In genomic region chr14:54565236-54566151, GRCh38 we compare ENCODE assay signal across 8 cellular contexts. TPM values are rescaled to one million over a fixed set of nuclear protein-coding genes. Genes with fewer than 3 reads are reported as not detected.
DNase-seq lines count a peak whose midpoint lies in the region; ATAC-seq, FAIRE-seq and TF ChIP-seq lines count a peak whose summit lies in the region.

No MANE protein-coding gene starts in this region.

- TF ChIP-seq POLR2A in transverse colon (IDR thresholded peaks at IDR 0.05) = peak; percentile 97

- 0 to 1% methylated on average over 83 to 86 of the region's 86 CpGs for WGBS in pancreas, 2 donors
- WGBS in transverse colon (ENCODE audit: low coverage in 1 of 2), 2 donors = 0% methylated on average over 5 to 76 of the region's 86 CpGs

- H3K79me2 ChIP-seq in KMS-11 (ENCODE audit: insufficient read depth, low read depth) = no peaks in the 10 kb centered on the region

- POLR2A ChIA-PET in activated naive CD8-positive, alpha-beta T cell treated with anti-CD3 and anti-CD28 coated beads, Interleukin-2, amount 10 ng/mL, durations not matched to agents 7 days and 5 days (lab: Charles Lee) = interaction anchor here (0.6 to 5.4 kb wide), 10 partner anchors 62 to 315 kb away, joined by 3 to 75 read pairs (median 7); partner anchors contain the start of gene GMFB

- H3K9ac ChIP-seq in KMS-11 = peak overlapping the region; percentile 60; the same call in 1 of the 2 replicates
- peak overlapping the region; percentile 65 for H3K9ac ChIP-seq in SK-N-MC (ENCODE audit: insufficient read length)

- no peak for FAIRE-seq in pancreas (lab: Jason Lieb, UNC)

- H3K9me3 ChIP-seq in SK-N-MC (ENCODE audit: low read depth, low read length) = no peaks in the 10 kb centered on the region
- no peaks in the 10 kb centered on the region for H3K9me3 ChIP-seq in pancreas
- no peaks in the 10 kb centered on the region for H3K9me3 ChIP-seq in transverse colon

- H3K27me3 ChIP-seq in KMS-11 (ENCODE audit: insufficient read depth, low read depth) = no peaks in the 10 kb centered on the region
- H3K27me3 ChIP-seq in pancreas = no peaks in the 10 kb centered on the region
- no peaks in the 10 kb centered on the region for H3K27me3 ChIP-seq in transverse colon

- no peaks in the 10 kb centered on the region for H3K36me3 Mint-ChIP-seq in activated naive CD8-positive, alpha-beta T cell treated with anti-CD3 and anti-CD28 coated beads, Interleukin-2, amount 10 ng/mL, durations not matched to agents 7 days and 5 days

- H3K4me3 ChIP-seq in KMS-11 (IDR thresholded peaks at IDR 0.05; ENCODE audit: insufficient read depth, low read depth, low read length) (no peak overlapping the region), SK-N-MC (peak overlapping the region; percentile 88), pancreas (peak overlapping the region; percentile 65 to 73 (median 66)), transverse colon (peak overlapping the region; percentile 51 to 77 (median 66))

- TF ChIP-seq CTCF in KMS-11 (conservative IDR thresholded peaks at IDR 0.05; ENCODE audit: low read depth, low read length) = 0 out of 2 replicates have a peak, but pooled peaks have one; percentile 19
- no peak for TF ChIP-seq CTCF in pancreas (IDR thresholded peaks at IDR 0.05)
- peak in 3 of 5 experiments; percentile 18 to 43 (median 42) for TF ChIP-seq CTCF in transverse colon (IDR thresholded peaks at IDR 0.05)

- DNase-seq in G401 (ENCODE audit: low spot score) (peak; percentile 86), SK-N-MC (ENCODE audit: low read depth, low spot score) (no peak), Right ventricle myocardium superior (peak; percentile 96), pancreas (peak; percentile 93 to 97 (median 96)), transverse colon (peak; percentile 94)
- peak; percentile 83 for DNase-seq in activated naive CD8-positive, alpha-beta T cell treated with anti-CD3 and anti-CD28 coated beads, Interleukin-2, amount 10 ng/mL, durations not matched to agents 7 days and 5 days

- H3K9me3 Mint-ChIP-seq in activated naive CD8-positive, alpha-beta T cell treated with anti-CD3 and anti-CD28 coated beads, Interleukin-2, amount 10 ng/mL, durations not matched to agents 7 days and 5 days = no peaks in the 10 kb centered on the region

- H3K36me3 ChIP-seq in KMS-11 (ENCODE audit: insufficient read depth) (no peaks in the 10 kb centered on the region), SK-N-MC (ENCODE audit: insufficient read depth, low read length) (no peaks in the 10 kb centered on the region), pancreas (no peaks in the 10 kb centered on the region), transverse colon (no peaks in the 10 kb centered on the region)

- H3K4me3 Mint-ChIP-seq in activated naive CD8-positive, alpha-beta T cell treated with anti-CD3 and anti-CD28 coated beads, Interleukin-2, amount 10 ng/mL, durations not matched to agents 7 days and 5 days = peak overlapping the region; percentile 87

- in situ Hi-C loops in G401 (cut with HindIII; ENCODE audit: low sequenced_read_pairs) = no loop called here
- in situ Hi-C loops in transverse colon (cut with MboI; ENCODE audit: low pct_ligation_motif_present in 1 of 4, low pct_unique_long_range_greater_than_20kb in 1 of 4, low sequenced_read_pairs in 3 of 4) = no loop called here

- H3K27me3 Mint-ChIP-seq in activated naive CD8-positive, alpha-beta T cell treated with anti-CD3 and anti-CD28 coated beads, Interleukin-2, amount 10 ng/mL, durations not matched to agents 7 days and 5 days = peaks cover 42% of the 10 kb centered on the region

- H4K20me1 ChIP-seq in KMS-11 (ENCODE audit: insufficient read depth) = no peaks in the 10 kb centered on the region

- H2AFZ ChIP-seq in KMS-11 (ENCODE audit: low read depth) = peak overlapping the region; percentile 88

- peak; percentile 59 for TF ChIP-seq EP300 in transverse colon (IDR thresholded peaks at IDR 0.05; ENCODE audit: low read depth)

- H3K4me1 Mint-ChIP-seq in activated naive CD8-positive, alpha-beta T cell treated with anti-CD3 and anti-CD28 coated beads, Interleukin-2, amount 10 ng/mL, durations not matched to agents 7 days and 5 days = peaks cover 11% of the 10 kb centered on the region

- H3K4me2 ChIP-seq in KMS-11 = peak overlapping the region; percentile 66

- intact Hi-C loops in Right ventricle myocardium superior (cut with DNase I) (loop anchor here (1.0 to 5.0 kb wide), 4 partner anchors 107 to 239 kb away; no protein-coding TSS in a partner anchor), pancreas (cut with DNase I) (loop anchor here in 1 of 3 donors (5.0 kb wide), 1 partner anchor 127 kb away; no protein-coding TSS in a partner anchor), transverse colon (cut with DNase I; ENCODE audit: low total_unique reads) (loop anchor here (1.0 to 5.0 kb wide), 3 partner anchors 107 to 208 kb away; no protein-coding TSS in a partner anchor)

- peak overlapping the region; percentile 67 for H3K27ac Mint-ChIP-seq in activated naive CD8-positive, alpha-beta T cell treated with anti-CD3 and anti-CD28 coated beads, Interleukin-2, amount 10 ng/mL, durations not matched to agents 7 days and 5 days

- ATAC-seq in GM21723 (IDR thresholded peaks at IDR 0.05; ENCODE audit: unreplicated experiment) = peak; percentile 50
- ATAC-seq in activated naive CD8-positive, alpha-beta T cell treated with anti-CD3 and anti-CD28 coated beads, Interleukin-2, amount 10 ng/mL, durations not matched to agents 7 days and 5 days (ENCODE audit: low read depth) = peak; percentile 73
- peak; percentile 81 for ATAC-seq in Right ventricle myocardium superior (ENCODE audit: poor library complexity)
- peak; percentile 78 to 86 (median 82) for ATAC-seq in pancreas

- peaks cover 4% of the 10 kb centered on the region for H3K4me1 ChIP-seq in KMS-11 (ENCODE audit: low read depth, poor library complexity, severe bottlenecking)
- peaks cover 0 to 5% (median 4%) of the 10 kb centered on the region in 3 donors for H3K4me1 ChIP-seq in pancreas
- H3K4me1 ChIP-seq in transverse colon = peaks cover 0 to 29% (median 23%) of the 10 kb centered on the region in 4 donors

- H3K27ac ChIP-seq in KMS-11 (no peak overlapping the region), SK-N-MC (no peak overlapping the region), pancreas (peak overlapping the region; percentile 98 to 99 (median 98)), transverse colon (peak overlapping the region; percentile 97 to 99 (median 98))

RNA-seq across cellular contexts. Expression of gene SAMD4A, which starts 1.4 kb away (rescaled TPM):
- 6.6 and 17.0 TPM in 2 replicates for total RNA-seq in G401 (2014; rRNA removed; shearing (Covaris generic))
- 1 to 10 TPM; 2.6 to 2.7 TPM for total RNA-seq in activated naive CD8-positive, alpha-beta T cell treated with anti-CD3 and anti-CD28 coated beads, Interleukin-2, amount 10 ng/mL, durations not matched to agents 7 days and 5 days
- 149 TPM for total RNA-seq in Right ventricle myocardium superior
- total RNA-seq in pancreas = 10 to 100 TPM in 2 of 6 donors, 1 to 10 TPM in 4; 5.1 to 12.2 (median 9.6) TPM
- 1 to 10 TPM; 2.9 to 4.9 TPM for polyA plus RNA-seq in pancreas
- total RNA-seq in transverse colon = 10 to 100 TPM; 15.3 to 40.2 (median 22.3) TPM

RNA-seq across cellular contexts. Expression of gene CGRRF1, which starts 55.8 kb away (rescaled TPM):
- 14.7 and 26.9 TPM in 2 replicates for total RNA-seq in G401 (2014; rRNA removed; shearing (Covaris generic))
- 10 to 100 TPM; 14.7 to 17.3 TPM for total RNA-seq in activated naive CD8-positive, alpha-beta T cell treated with anti-CD3 and anti-CD28 coated beads, Interleukin-2, amount 10 ng/mL, durations not matched to agents 7 days and 5 days
- 15.1 TPM for total RNA-seq in Right ventricle myocardium superior
- 10 to 100 TPM in 3 of 6 donors, 1 to 10 TPM in 3; 8.3 to 11.8 (median 9.9) TPM for total RNA-seq in pancreas
- 10 to 100 TPM; 12.9 to 17.6 TPM for polyA plus RNA-seq in pancreas
- total RNA-seq in transverse colon = 10 to 100 TPM in 3 of 4 donors, 1 to 10 TPM in 1; 2.6 to 46.8 (median 18.0) TPM

Comparison
In these comparisons a context has a peak if more than half of its experiments do, and no peak if none do; other contexts are left out.
1. H3K27ac ChIP-seq: peak in pancreas (4 of 4) and transverse colon (4 of 4); none in KMS-11 (single experiment) and SK-N-MC (single experiment).
2. CTCF ChIP-seq: peak in KMS-11 (single experiment) and transverse colon (3 of 5); none in pancreas (0 of 4).
3. Peak in every context shown above with its lines, with median percentiles within 50 percentile points of each other: ATAC-seq.